1 cellular context compared by ENCODE assay signal in the genomic region with DNA sequence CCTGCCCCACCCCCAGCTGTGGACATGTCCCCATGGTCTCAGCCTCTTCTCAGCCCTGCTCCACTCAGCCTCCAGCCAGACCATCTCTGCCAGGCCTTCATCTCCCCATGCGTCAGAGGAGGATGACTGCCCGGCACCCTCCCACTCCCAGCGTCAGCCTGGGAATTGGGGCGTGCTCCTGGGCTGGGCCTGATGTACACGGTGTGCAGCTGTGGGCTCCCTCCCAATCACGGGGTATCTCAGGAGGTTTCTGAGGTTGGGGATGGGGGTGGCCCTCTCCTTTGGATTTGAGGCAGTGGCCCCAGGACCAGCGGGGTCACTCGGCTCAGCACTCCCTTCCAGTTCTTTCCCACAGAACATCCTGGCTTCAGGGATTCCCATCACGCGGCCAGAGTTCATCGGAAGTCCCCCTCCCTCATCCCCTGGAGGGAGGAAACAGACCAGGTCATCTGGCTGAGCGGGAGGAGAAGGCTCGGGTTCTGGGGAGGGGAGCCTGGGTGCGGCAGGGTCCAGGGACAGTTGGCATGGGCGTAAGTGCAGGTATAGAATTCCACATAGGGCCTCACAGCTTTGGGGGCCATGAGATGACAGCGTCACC.
TF ChIP-seq lines count a peak whose summit lies in the region.

No MANE protein-coding gene starts in this region.

TF ChIP-seq in liver, 16 proteins besides CTCF, POLR2A, EP300 and RAD21 (continued from another document):
- TF ChIP-seq, protein P1, sequence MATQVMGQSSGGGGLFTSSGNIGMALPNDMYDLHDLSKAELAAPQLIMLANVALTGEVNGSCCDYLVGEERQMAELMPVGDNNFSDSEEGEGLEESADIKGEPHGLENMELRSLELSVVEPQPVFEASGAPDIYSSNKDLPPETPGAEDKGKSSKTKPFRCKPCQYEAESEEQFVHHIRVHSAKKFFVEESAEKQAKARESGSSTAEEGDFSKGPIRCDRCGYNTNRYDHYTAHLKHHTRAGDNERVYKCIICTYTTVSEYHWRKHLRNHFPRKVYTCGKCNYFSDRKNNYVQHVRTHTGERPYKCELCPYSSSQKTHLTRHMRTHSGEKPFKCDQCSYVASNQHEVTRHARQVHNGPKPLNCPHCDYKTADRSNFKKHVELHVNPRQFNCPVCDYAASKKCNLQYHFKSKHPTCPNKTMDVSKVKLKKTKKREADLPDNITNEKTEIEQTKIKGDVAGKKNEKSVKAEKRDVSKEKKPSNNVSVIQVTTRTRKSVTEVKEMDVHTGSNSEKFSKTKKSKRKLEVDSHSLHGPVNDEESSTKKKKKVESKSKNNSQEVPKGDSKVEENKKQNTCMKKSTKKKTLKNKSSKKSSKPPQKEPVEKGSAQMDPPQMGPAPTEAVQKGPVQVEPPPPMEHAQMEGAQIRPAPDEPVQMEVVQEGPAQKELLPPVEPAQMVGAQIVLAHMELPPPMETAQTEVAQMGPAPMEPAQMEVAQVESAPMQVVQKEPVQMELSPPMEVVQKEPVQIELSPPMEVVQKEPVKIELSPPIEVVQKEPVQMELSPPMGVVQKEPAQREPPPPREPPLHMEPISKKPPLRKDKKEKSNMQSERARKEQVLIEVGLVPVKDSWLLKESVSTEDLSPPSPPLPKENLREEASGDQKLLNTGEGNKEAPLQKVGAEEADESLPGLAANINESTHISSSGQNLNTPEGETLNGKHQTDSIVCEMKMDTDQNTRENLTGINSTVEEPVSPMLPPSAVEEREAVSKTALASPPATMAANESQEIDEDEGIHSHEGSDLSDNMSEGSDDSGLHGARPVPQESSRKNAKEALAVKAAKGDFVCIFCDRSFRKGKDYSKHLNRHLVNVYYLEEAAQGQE (IDR thresholded peaks at IDR 0.05), result no peak
